In the genomic region with DNA sequence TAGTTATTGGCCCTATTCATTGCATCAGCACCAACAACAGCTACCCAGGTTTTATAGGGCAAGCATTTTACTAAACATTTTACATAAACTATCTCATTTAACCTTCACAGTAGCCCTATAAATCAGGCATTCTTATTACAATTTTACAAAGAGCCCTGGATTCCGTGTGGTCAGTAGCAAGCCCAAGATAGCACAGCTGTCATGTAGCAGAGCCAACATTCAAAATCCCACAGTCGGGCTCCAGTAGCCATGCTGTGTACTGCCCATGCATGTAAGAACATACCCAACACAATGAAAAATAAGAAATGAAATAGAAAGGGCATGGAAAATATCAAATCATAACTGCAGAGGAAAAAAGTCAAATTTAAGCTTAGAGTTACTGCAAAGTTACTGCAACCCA, we compare ENCODE assay signal across 24 cellular contexts.
"Had no signal": no experiment of that assay in that cellular context is flagged by ENCODE, and none has a peak within 500 bp of the region (broad histone marks: within the 10 kb centered on the region; RNA-seq: fewer than 3 reads in every experiment).

No MANE protein-coding gene starts in this region.

- H3K9me3 Mint-ChIP-seq: mesothelial cell of epicardium, nephron, neural crest cell had no signal

- H3K27me3 Mint-ChIP-seq: stimulated activated naive B cell treated with anti-CD40 and anti-IgM and Interleukin-4, amounts not matched to agents 10 μg/mL and 1 μg/mL and 100 μg/mL, for 72 hours had no signal

- H3K9me3 ChIP-seq: left ventricle myocardium inferior, pancreas, prostate gland, sigmoid colon, stomach, testis, thyroid gland, transverse colon, upper lobe of left lung, vagina had no signal

- H3K4me3 Mint-ChIP-seq: immature natural killer cell; mesothelial cell of epicardium; naive thymus-derived CD8-positive, alpha-beta T cell; nephron; neural crest cell; stimulated activated naive B cell treated with anti-CD40 and anti-IgM and Interleukin-4, amounts not matched to agents 10 μg/mL and 1 μg/mL and 100 μg/mL, for 72 hours had no signal

- DNase-seq: immature natural killer cell; left ventricle myocardium inferior; naive thymus-derived CD8-positive, alpha-beta T cell; pancreas; posterior cingulate gyrus; right cardiac atrium; sigmoid colon; stimulated activated CD4-positive, alpha-beta T cell treated with anti-CD3 and anti-CD28 coated beads, Interleukin-1b, Interleukin-23, amount 100 ng/mL, for 48 hours; stimulated activated CD4-positive, alpha-beta T cell treated with anti-CD3 and anti-CD28 coated beads, Interleukin-4, amount 100 ng/mL, for 1 hour; stimulated activated naive B cell treated with anti-CD40 and anti-IgM and Interleukin-4, amounts not matched to agents 10 μg/mL and 1 μg/mL and 100 μg/mL, for 72 hours; stimulated activated naive CD8-positive, alpha-beta T cell treated with anti-CD3 and anti-CD28 coated beads, Interleukin-15, Interleukin-2, amounts not matched to agents 100 U/mL and 50 U/mL, for 24 hours; stomach; testis; thyroid gland; transverse colon; upper lobe of left lung had no signal

- FAIRE-seq: islet of Langerhans, pancreas had no signal

- H3K36me3 ChIP-seq: left ventricle myocardium inferior, pancreas, prostate gland, sigmoid colon, stomach, thyroid gland, transverse colon, upper lobe of left lung, vagina had no signal

- H3K27me3 ChIP-seq: pancreas, sigmoid colon, stomach, testis, thyroid gland, transverse colon, upper lobe of left lung, vagina had no signal

- H3K4me3 ChIP-seq: left ventricle myocardium inferior, lung, pancreas, prostate gland, sigmoid colon, smooth muscle cell, stomach, testis, thyroid gland, transverse colon, upper lobe of left lung, vagina had no signal

- H3K4me2 ChIP-seq: smooth muscle cell had no signal

- H3K27ac Mint-ChIP-seq: immature natural killer cell; mesothelial cell of epicardium; naive thymus-derived CD8-positive, alpha-beta T cell; nephron; stimulated activated naive B cell treated with anti-CD40 and anti-IgM and Interleukin-4, amounts not matched to agents 10 μg/mL and 1 μg/mL and 100 μg/mL, for 72 hours had no signal

- H3K27ac ChIP-seq: left ventricle myocardium inferior, pancreas, prostate gland, sigmoid colon, stomach, testis, thyroid gland, transverse colon, upper lobe of left lung, vagina had no signal

- H3K4me1 Mint-ChIP-seq: immature natural killer cell; naive thymus-derived CD8-positive, alpha-beta T cell; nephron; stimulated activated naive B cell treated with anti-CD40 and anti-IgM and Interleukin-4, amounts not matched to agents 10 μg/mL and 1 μg/mL and 100 μg/mL, for 72 hours had no signal

- H3K4me1 ChIP-seq: left ventricle myocardium inferior, pancreas, prostate gland, sigmoid colon, stomach, testis, thyroid gland, transverse colon, upper lobe of left lung, vagina had no signal

- H3K36me3 Mint-ChIP-seq: immature natural killer cell; mesothelial cell of epicardium; naive thymus-derived CD8-positive, alpha-beta T cell; stimulated activated naive B cell treated with anti-CD40 and anti-IgM and Interleukin-4, amounts not matched to agents 10 μg/mL and 1 μg/mL and 100 μg/mL, for 72 hours had no signal
